Comparison of ENCODE assay signal across 6 cellular contexts in genomic region chr16:13223666-13224065, GRCh38.
"Had no signal": no experiment of that assay in that cellular context is flagged by ENCODE, and none has a peak within 500 bp of the region (broad histone marks: within the 10 kb centered on the region; RNA-seq: fewer than 3 reads in every experiment).

No MANE protein-coding gene starts in this region.

- H3K27ac ChIP-seq: HL-60 had no signal

- ATAC-seq: K562 had no signal

- H3K4me3 Mint-ChIP-seq: IgD-negative memory B cell had no signal

- H3K4me3 ChIP-seq: K562 had no signal

- H3K27me3 Mint-ChIP-seq: IgD-negative memory B cell had no signal

- DNase-seq: IMR-90, KBM-7 had no signal

- FAIRE-seq: HTR-8/SVneo, K562 had no signal
